Comparison of ENCODE assay signal across 1 cellular context in genomic region chr20:46309945-46310344, GRCh38.
TF ChIP-seq lines count a peak whose summit lies in the region.

No MANE protein-coding gene starts in this region.

TF ChIP-seq in H1, 55 proteins besides CTCF, POLR2A, EP300 and RAD21:
- TF ChIP-seq HDAC2 (IDR thresholded peaks at IDR 0.05; ENCODE audit: borderline replicate concordance in 1 of 2, low read depth in 2 of 2, low read length in 2 of 2), result no peak
- no peak for TF ChIP-seq CHD2 (IDR thresholded peaks at IDR 0.05; ENCODE audit: low read length)
- no peak for TF ChIP-seq CTBP2 (IDR thresholded peaks at IDR 0.05; ENCODE audit: borderline replicate concordance, insufficient read depth, insufficient read length, low read length)
- no peak for TF ChIP-seq HDAC6 (IDR thresholded peaks at IDR 0.05; ENCODE audit: low read depth, low read length)
- no peak for TF ChIP-seq E2F6 (IDR thresholded peaks at IDR 0.05)
- no peak for TF ChIP-seq MAX (IDR thresholded peaks at IDR 0.05)
- no peak for TF ChIP-seq SP2 (IDR thresholded peaks at IDR 0.05; ENCODE audit: low read length)
- TF ChIP-seq RBBP5 (IDR thresholded peaks at IDR 0.05; ENCODE audit: borderline replicate concordance, low read depth, low read length), result no peak
- TF ChIP-seq ZNF274 (IDR thresholded peaks at IDR 0.05; ENCODE audit: borderline replicate concordance, extremely low read depth, low read length), result no peak
- no peak for TF ChIP-seq POLR2AphosphoS5 (IDR thresholded peaks at IDR 0.05; ENCODE audit: low read depth, low read length)
TF ChIP-seq in H1: peak in this region for 0.
